Comparison of ENCODE assay signal across 32 cellular contexts in the genomic region with DNA sequence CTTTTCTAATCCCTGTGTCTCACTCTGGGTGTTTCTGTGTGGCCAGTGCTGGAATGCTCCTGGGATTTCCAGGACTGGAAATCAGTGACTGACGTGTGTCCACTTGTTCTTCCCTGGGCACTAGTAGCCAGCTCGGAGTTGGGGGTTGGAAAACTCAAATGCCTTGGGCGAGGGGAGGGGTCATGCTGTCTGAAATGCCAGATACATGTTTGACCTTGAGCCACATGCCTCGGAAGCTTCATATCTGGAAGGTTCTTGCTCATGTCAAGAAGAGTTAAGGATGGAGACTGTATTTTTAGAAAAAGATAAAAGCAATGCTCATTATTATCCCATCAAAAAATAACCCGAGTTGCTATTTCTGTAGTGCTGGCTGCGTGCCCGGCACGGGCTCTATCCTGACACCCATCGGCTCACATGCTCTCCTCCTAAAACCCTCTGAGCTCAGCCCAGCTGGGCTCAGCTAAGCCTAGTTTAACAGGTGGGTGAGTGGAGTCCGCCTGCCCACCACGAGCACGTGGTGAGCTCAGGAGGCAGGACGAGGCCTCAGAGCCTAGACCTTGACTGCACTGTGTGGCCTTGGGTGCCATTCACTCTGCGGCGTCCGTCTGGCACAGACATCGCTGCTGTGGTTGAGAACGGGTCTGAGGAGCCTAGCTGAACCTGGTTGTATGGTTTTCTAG. TPM values are rescaled to one million over a fixed set of nuclear protein-coding genes. Genes with fewer than 3 reads are reported as not detected.
DNase-seq lines count a peak whose midpoint lies in the region; ATAC-seq and TF ChIP-seq lines count a peak whose summit lies in the region.
"Had no signal": no experiment of that assay in that cellular context is flagged by ENCODE, and none has a peak within 500 bp of the region (broad histone marks: within the 10 kb centered on the region; RNA-seq: fewer than 3 reads in every experiment).

No MANE protein-coding gene starts in this region.

- H3K27ac Mint-ChIP-seq in brain, result peak overlapping the region in 3 of 5 experiments; percentile 71 to 91 (median 89)
- H3K27ac Mint-ChIP-seq in activated naive CD4-positive, alpha-beta T cell treated with anti-CD3 and anti-CD28 coated beads, Interleukin-2, amount 10 ng/mL, durations not matched to agents 7 days and 5 days, result no peak overlapping the region
- H3K27ac Mint-ChIP-seq: activated CD8-positive, alpha-beta T cell treated with anti-CD3 and anti-CD28 coated beads, Interleukin-2, amount 10 ng/mL, durations not matched to agents 7 days and 5 days; activated T-helper 17 cell treated with anti-CD3 and anti-CD28 coated beads, Interleukin-2, amount 50 U/mL, for 72 hours; B cell; naive B cell; stimulated activated naive CD8-positive, alpha-beta T cell treated with anti-CD3 and anti-CD28 coated beads, Interleukin-15, Interleukin-2, amounts not matched to agents 100 ng/mL and 50 ng/mL, for 24 hours had no signal

- peaks cover 28% of the 10 kb centered on the region for H3K4me1 Mint-ChIP-seq in brain
- peaks cover 3% of the 10 kb centered on the region for H3K4me1 Mint-ChIP-seq in activated naive CD4-positive, alpha-beta T cell treated with anti-CD3 and anti-CD28 coated beads, Interleukin-2, amount 10 ng/mL, durations not matched to agents 7 days and 5 days
- H3K4me1 Mint-ChIP-seq: activated T-helper 17 cell treated with anti-CD3 and anti-CD28 coated beads, Interleukin-2, amount 50 U/mL, for 72 hours; B cell had no signal

- H3K4me2 ChIP-seq in BLaER1 treated with 17β-estradiol and CSF1 and Interleukin-3, amounts not matched to agents 10 nM and 100 nM, result peak overlapping the region in 9 of 11 experiments; percentile 48 to 96 (median 81); a peak in 17 of 22 replicates

- TF ChIP-seq CTCF in brain (conservative IDR thresholded peaks at IDR 0.05) (no peak), heart right ventricle (IDR thresholded peaks at IDR 0.05) (no peak)

- CTCF ChIA-PET in activated naive CD4-positive, alpha-beta T cell treated with anti-CD3 and anti-CD28 coated beads, Interleukin-2, amount 10 ng/mL, durations not matched to agents 7 days and 5 days (lab: Charles Lee), result no interaction called here

- WGBS in heart right ventricle, 2 donors, result 33 to 48% methylated on average over 18 of the region's 18 CpGs

- H3K9me3 ChIP-seq in BLaER1 treated with 17β-estradiol and CSF1 and Interleukin-3, amounts not matched to agents 10 nM and 100 nM (replicated peaks in 1 of 11), result no peaks in the 10 kb centered on the region
- no peaks in the 10 kb centered on the region for H3K9me3 ChIP-seq in heart right ventricle
- H3K9me3 ChIP-seq: breast epithelium, HAP-1, vagina had no signal

- 0 out of 20 replicates have a peak overlapping the region, but pooled peaks of 1 of the 10 experiments have one; percentile 27 for H3K4me3 ChIP-seq in BLaER1 treated with 17β-estradiol and CSF1 and Interleukin-3, amounts not matched to agents 10 nM and 100 nM
- no peak overlapping the region for H3K4me3 ChIP-seq in heart right ventricle
- H3K4me3 ChIP-seq: breast epithelium, coronary artery, HAP-1, vagina had no signal

- peaks cover 58% of the 10 kb centered on the region for H3K36me3 Mint-ChIP-seq in brain
- no peaks in the 10 kb centered on the region for H3K36me3 Mint-ChIP-seq in activated naive CD4-positive, alpha-beta T cell treated with anti-CD3 and anti-CD28 coated beads, Interleukin-2, amount 10 ng/mL, durations not matched to agents 7 days and 5 days

- H3K27me3 Mint-ChIP-seq in brain, result peaks cover 5% of the 10 kb centered on the region
- peaks cover 22% of the 10 kb centered on the region for H3K27me3 Mint-ChIP-seq in activated naive CD4-positive, alpha-beta T cell treated with anti-CD3 and anti-CD28 coated beads, Interleukin-2, amount 10 ng/mL, durations not matched to agents 7 days and 5 days

- H3K27ac ChIP-seq in BLaER1 treated with 17β-estradiol and CSF1 and Interleukin-3, amounts not matched to agents 10 nM and 100 nM, result peak overlapping the region in 1 of 11 experiments; percentile 17; a peak in 2 of 22 replicates
- H3K27ac ChIP-seq in heart right ventricle, result peak overlapping the region in 6 of 10 donors; percentile 58 to 78 (median 68)
- H3K27ac ChIP-seq: breast epithelium, coronary artery, epithelial cell of prostate, vagina had no signal

- peaks cover 0 to 92% (median 63%) of the 10 kb centered on the region in 11 experiments; a peak in 19 of 22 replicates for H4K20me1 ChIP-seq in BLaER1 treated with 17β-estradiol and CSF1 and Interleukin-3, amounts not matched to agents 10 nM and 100 nM

- peaks cover 5 to 73% (median 54%) of the 10 kb centered on the region in 10 experiments; a peak in 19 of 20 replicates for H3K4me1 ChIP-seq in BLaER1 treated with 17β-estradiol and CSF1 and Interleukin-3, amounts not matched to agents 10 nM and 100 nM
- peaks cover 0 to 31% (median 21%) of the 10 kb centered on the region in 9 donors for H3K4me1 ChIP-seq in heart right ventricle
- H3K4me1 ChIP-seq: breast epithelium, HAP-1, vagina had no signal

- H3K36me3 ChIP-seq in BLaER1 treated with 17β-estradiol and CSF1 and Interleukin-3, amounts not matched to agents 10 nM and 100 nM, result peaks cover 0 to 62% (median 14%) of the 10 kb centered on the region in 11 experiments; a peak in 11 of 22 replicates
- H3K36me3 ChIP-seq in heart right ventricle, result peaks cover 0 to 12% (median 0%) of the 10 kb centered on the region in 9 donors
- H3K36me3 ChIP-seq: breast epithelium, vagina had no signal

- intact Hi-C loops in heart right ventricle (cut with DNase I) (no loop called here), posterior vena cava (cut with DNase I) (no loop called here)

- ATAC-seq in heart right ventricle (peak; percentile 48 to 85 (median 74)), GM19035 (IDR thresholded peaks at IDR 0.05; ENCODE audit: unreplicated experiment) (no peak), HG02623 (IDR thresholded peaks at IDR 0.05; ENCODE audit: unreplicated experiment) (no peak)
- ATAC-seq: activated CD8-positive, alpha-beta T cell treated with anti-CD3 and anti-CD28 coated beads, Interleukin-2, amount 10 ng/mL, durations not matched to agents 7 days and 5 days; PC-3 had no signal

- DNase-seq in heart right ventricle, result peak; percentile 68 to 75
- DNase-seq in posterior vena cava (ENCODE audit: low spot score), result peak; percentile 67
- no peak for DNase-seq in activated naive CD4-positive, alpha-beta T cell treated with anti-CD3 and anti-CD28 coated beads, Interleukin-2, amount 10 ng/mL, durations not matched to agents 7 days and 5 days
- DNase-seq in iPS-NIHi7 (ENCODE audit: extremely low spot score), result no peak
- DNase-seq: activated CD4-positive, alpha-beta T cell treated with anti-CD3 and anti-CD28 coated beads for 4 hours; activated CD8-positive, alpha-beta T cell treated with anti-CD3 and anti-CD28 coated beads, Interleukin-2, amount 10 ng/mL, durations not matched to agents 7 days and 5 days; activated naive CD4-positive, alpha-beta T cell treated with anti-CD3 and anti-CD28 coated beads, Interleukin-2, amount 50 U/mL, for 16 hours; amniotic stem cell; DMS153; effector memory CD4-positive, alpha-beta T cell; KG1; naive B cell; NCI-H1105 treated with DMSO at 0.1 percent for 48 hours; NCI-H187 treated with DMSO at 0.1 percent for 48 hours; NCI-H2171; NCI-H524; occipital lobe; PC-3; SHP77 treated with DMSO at 0.1 percent for 48 hours; small intestine had no signal

- H3K9me3 Mint-ChIP-seq in brain, result no peaks in the 10 kb centered on the region
- no peaks in the 10 kb centered on the region for H3K9me3 Mint-ChIP-seq in activated naive CD4-positive, alpha-beta T cell treated with anti-CD3 and anti-CD28 coated beads, Interleukin-2, amount 10 ng/mL, durations not matched to agents 7 days and 5 days
- H3K9me3 Mint-ChIP-seq: activated T-helper 17 cell treated with anti-CD3 and anti-CD28 coated beads, Interleukin-2, amount 50 U/mL, for 72 hours had no signal

- H3K9ac ChIP-seq in BLaER1 treated with 17β-estradiol and CSF1 and Interleukin-3, amounts not matched to agents 10 nM and 100 nM, result 0 out of 22 replicates have a peak overlapping the region, but pooled peaks of 2 of the 11 experiments have one; percentile 9 to 20

- H3K27me3 ChIP-seq in BLaER1 treated with 17β-estradiol and CSF1 and Interleukin-3, amounts not matched to agents 10 nM and 100 nM, result peaks cover 0 to 24% (median 0%) of the 10 kb centered on the region in 11 experiments; a peak in 6 of 22 replicates
- peaks cover 0 to 21% (median 17%) of the 10 kb centered on the region in 7 donors for H3K27me3 ChIP-seq in heart right ventricle
- H3K27me3 ChIP-seq: vagina had no signal

- H3K4me3 Mint-ChIP-seq in brain, result peak overlapping the region in 1 of 5 experiments; percentile 51
- H3K4me3 Mint-ChIP-seq in activated naive CD4-positive, alpha-beta T cell treated with anti-CD3 and anti-CD28 coated beads, Interleukin-2, amount 10 ng/mL, durations not matched to agents 7 days and 5 days, result no peak overlapping the region
- H3K4me3 Mint-ChIP-seq: activated CD8-positive, alpha-beta T cell treated with anti-CD3 and anti-CD28 coated beads, Interleukin-2, amount 10 ng/mL, durations not matched to agents 7 days and 5 days; activated T-helper 17 cell treated with anti-CD3 and anti-CD28 coated beads, Interleukin-2, amount 50 U/mL, for 72 hours; B cell; stimulated activated naive CD8-positive, alpha-beta T cell treated with anti-CD3 and anti-CD28 coated beads, Interleukin-15, Interleukin-2, amounts not matched to agents 100 ng/mL and 50 ng/mL, for 24 hours had no signal

RNA-seq across cellular contexts. Expression of gene DPYSL4, which starts 6.4 kb away (rescaled TPM):
- polyA plus RNA-seq in brain (ENCODE audit: insufficient read depth, low read depth, low replicate concordance) (116 TPM), heart right ventricle (10 to 100 TPM in 1 of 2 donors, 1 to 10 TPM in 1; 2.4 to 19.2 TPM)
- total RNA-seq in heart right ventricle (10 to 100 TPM in 9 of 10 donors, 1 to 10 TPM in 1; 9.4 to 78.9 (median 32.6) TPM), posterior vena cava (1 to 10 TPM; 1.4 to 2.1 TPM)

Comparison
In these comparisons a context has a peak if more than half of its experiments do, and no peak if none do; other contexts are left out.
1. ATAC-seq: peak in heart right ventricle (8 of 8); none in GM19035 (single experiment) and HG02623 (single experiment).
2. DNase-seq: peak in heart right ventricle (2 of 2) and posterior vena cava (single experiment); none in activated naive CD4-positive, alpha-beta T cell treated with anti-CD3 and anti-CD28 coated beads, Interleukin-2, amount 10 ng/mL, durations not matched to agents 7 days and 5 days (single experiment) and iPS-NIHi7 (single experiment).